ENCODE assay signal across 8 cellular contexts in genomic region chr6:3230275-3231212, GRCh38. TPM values are rescaled to one million over a fixed set of nuclear protein-coding genes. Genes with fewer than 3 reads are reported as not detected.
A peak's percentile ranks its signal among the peaks of the same experiment; 100 is the strongest.
DNase-seq lines count a peak whose midpoint lies in the region; TF ChIP-seq lines count a peak whose summit lies in the region.

No MANE protein-coding gene starts in this region.

- peaks cover 40 to 62% (median 57%) of the 10 kb centered on the region in 4 donors for H3K4me1 ChIP-seq in stomach

- peaks cover 22% of the 10 kb centered on the region for H3K27me3 ChIP-seq in kidney epithelial cell (ENCODE audit: control insufficient read depth, insufficient read depth, low read length)
- H3K27me3 ChIP-seq in stomach: peaks cover 22 to 98% (median 90%) of the 10 kb centered on the region in 3 donors

- TF ChIP-seq CTCF in astrocyte of the cerebellum (IDR thresholded peaks at IDR 0.05; ENCODE audit: low read depth, low read length, missing control alignments): no peak
- TF ChIP-seq CTCF in kidney epithelial cell (IDR thresholded peaks at IDR 0.05; ENCODE audit: insufficient read depth, low read length, poor library complexity, severe bottlenecking): no peak
- no peak for TF ChIP-seq CTCF in stomach (IDR thresholded peaks at IDR 0.05)

- WGBS in stomach, 5 donors: 9 to 21% (median 12%) methylated on average over 19 of the region's 19 CpGs

- in situ Hi-C loops in astrocyte of the cerebellum (cut with HindIII; ENCODE audit: low sequenced_read_pairs): no loop called here

- TF ChIP-seq POLR2A in stomach (IDR thresholded peaks at IDR 0.05): no peak

- intact Hi-C loops in stomach (cut with DNase I; ENCODE audit: low total_unique reads): no loop called here

- DNase-seq in COLO668 (lab: John Stamatoyannopoulos, UW; ENCODE audit: unreplicated experiment) (peak; percentile 72), NCI-H1930 (lab: John Stamatoyannopoulos, UW) (peak; percentile 83 to 87), astrocyte of the cerebellum (ENCODE audit: low read depth) (no peak), kidney epithelial cell (ENCODE audit: low read depth) (no peak), stomach (no peak), COLO829 (ENCODE audit: low spot score) (no peak), NCI-H226 (no peak), GM03348 (ENCODE audit: low spot score) (no peak)

- H3K4me3 ChIP-seq in astrocyte of the cerebellum (ENCODE audit: low read depth, low read length) (peak overlapping the region; percentile 64), kidney epithelial cell (ENCODE audit: low read depth, low read length) (peak overlapping the region; percentile 52), stomach (peak overlapping the region; percentile 50 to 66 (median 56))

- H3K9me3 ChIP-seq in stomach: no peaks in the 10 kb centered on the region

- peak overlapping the region in 4 of 5 donors; percentile 65 to 79 (median 74) for H3K27ac ChIP-seq in stomach

- no peaks in the 10 kb centered on the region for H3K36me3 ChIP-seq in kidney epithelial cell (ENCODE audit: control insufficient read depth, insufficient read depth, low read length)
- no peaks in the 10 kb centered on the region for H3K36me3 ChIP-seq in stomach

- no peak for TF ChIP-seq EP300 in stomach (IDR thresholded peaks at IDR 0.05)

RNA-seq across cellular contexts. Expression of gene TUBB2B, which starts 3.1 kb away (rescaled TPM):
- 287 and 316 TPM in 2 replicates for total RNA-seq in kidney epithelial cell
- total RNA-seq in stomach: 10 to 100 TPM in 1 of 5 donors, 1 to 10 TPM in 2, not detected in 2; 1.4 to 31.4 (median 4.6) TPM
- polyA plus RNA-seq in stomach: 1 to 10 TPM; 3.7 to 5.2 (median 4.1) TPM

RNA-seq across cellular contexts. Expression of gene PSMG4, which starts 28.2 kb away (rescaled TPM):
- 14.6 and 26.5 TPM in 2 replicates for total RNA-seq in kidney epithelial cell
- 10 to 100 TPM in 2 of 5 donors, 1 to 10 TPM in 3; 4.0 to 92.7 (median 7.8) TPM for total RNA-seq in stomach
- 10 to 100 TPM; 36.2 to 48.4 (median 39.4) TPM for polyA plus RNA-seq in stomach

Comparison
In these comparisons a context has a peak if more than half of its experiments do, and no peak if none do; other contexts are left out.
1. DNase-seq: peak in COLO668 (single experiment) and NCI-H1930 (2 of 2); none in astrocyte of the cerebellum (single experiment), kidney epithelial cell (single experiment), stomach (single experiment), COLO829 (single experiment), NCI-H226 (single experiment) and GM03348 (single experiment).
2. Peak in every context shown above with its lines, with median percentiles within 50 percentile points of each other: H3K4me3 ChIP-seq.